In genomic region chr2:160051374-160051800, GRCh38 we compare ENCODE assay signal across 36 cellular contexts. TPM values are rescaled to one million over a fixed set of nuclear protein-coding genes. Genes with fewer than 3 reads are reported as not detected.
A peak's percentile ranks its signal among the peaks of the same experiment; 100 is the strongest.
DNase-seq lines count a peak whose midpoint lies in the region; ATAC-seq, FAIRE-seq and TF ChIP-seq lines count a peak whose summit lies in the region.
"Had no signal": no experiment of that assay in that cellular context is flagged by ENCODE, and none has a peak within 500 bp of the region (broad histone marks: within the 10 kb centered on the region; RNA-seq: fewer than 3 reads in every experiment).

No MANE protein-coding gene starts in this region.

- no peak overlapping the region for H3K9ac ChIP-seq in keratinocyte (ENCODE audit: control insufficient read depth, extremely low read depth, insufficient read depth, low read length)
- H3K9ac ChIP-seq in rectal smooth muscle tissue (ENCODE audit: low read length), result no peak overlapping the region

- in situ Hi-C loops in G401 (cut with HindIII; ENCODE audit: low sequenced_read_pairs), result no loop called here

- FAIRE-seq in keratinocyte (lab: Jason Lieb, UNC), result peak; percentile 71
- FAIRE-seq: A549, bronchial epithelial cell, GM19239, H54, small intestine had no signal

- H3K4me1 ChIP-seq in keratinocyte (ENCODE audit: control insufficient read depth, extremely low read depth, insufficient read depth, low read length), result peaks cover 15% of the 10 kb centered on the region
- peaks cover 25% of the 10 kb centered on the region for H3K4me1 ChIP-seq in rectal smooth muscle tissue (ENCODE audit: control insufficient read depth, insufficient read depth, low read length)
- H3K4me1 ChIP-seq in tibial nerve, result peaks cover 0 to 34% (median 0%) of the 10 kb centered on the region in 4 donors
- H3K4me1 ChIP-seq: A549 had no signal

- no peak for TF ChIP-seq EP300 in tibial nerve (IDR thresholded peaks at IDR 0.05)

- 30 to 33% methylated on average over 3 of the region's 3 CpGs for WGBS in tibial nerve, 2 donors

- ATAC-seq in HG03565 (IDR thresholded peaks at IDR 0.05; ENCODE audit: unreplicated experiment), result no peak
- ATAC-seq: activated CD4-positive, CD25-positive, alpha-beta regulatory T cell treated with anti-CD3 and anti-CD28 coated beads, Interleukin-2, amount 50 U/mL, for 24 hours; mucosa of descending colon; natural killer cell; PC-3; Right ventricle myocardium inferior; stimulated activated naive CD8-positive, alpha-beta T cell treated with anti-CD3 and anti-CD28 coated beads, Interleukin-15, Interleukin-2, amounts not matched to agents 100 U/mL and 50 U/mL, for 24 hours had no signal

- H2AFZ ChIP-seq in keratinocyte (ENCODE audit: control insufficient read depth, low read length), result no peak overlapping the region

- no peak overlapping the region for H3K4me3 ChIP-seq in keratinocyte (ENCODE audit: control insufficient read depth in 2 of 3, extremely low read depth in 1 of 3, insufficient read depth in 2 of 3, low read depth in 1 of 3, low read length in 3 of 3)
- no peak overlapping the region for H3K4me3 ChIP-seq in rectal smooth muscle tissue (ENCODE audit: low read length)
- no peak overlapping the region for H3K4me3 ChIP-seq in tibial nerve
- H3K4me3 ChIP-seq: A549, coronary artery, heart right ventricle, mucosa of descending colon, ovary, vagina had no signal

- H3K36me3 ChIP-seq in keratinocyte (ENCODE audit: control insufficient read depth in 2 of 2, extremely low read depth in 1 of 2, insufficient read depth in 2 of 2, low read length in 2 of 2) (no peaks in the 10 kb centered on the region), rectal smooth muscle tissue (ENCODE audit: control insufficient read depth, insufficient read depth, low read length) (no peaks in the 10 kb centered on the region), tibial nerve (no peaks in the 10 kb centered on the region)
- H3K36me3 ChIP-seq: heart right ventricle, ovary, vagina had no signal

- H3K27ac ChIP-seq in keratinocyte (ENCODE audit: control insufficient read depth, insufficient read depth, low read length) (no peak overlapping the region), rectal smooth muscle tissue (ENCODE audit: low read depth, low read length) (peak overlapping the region; percentile 21), tibial nerve (no peak overlapping the region)
- H3K27ac ChIP-seq: A549, coronary artery, heart right ventricle, vagina had no signal

- H3K27me3 ChIP-seq in keratinocyte (ENCODE audit: control insufficient read depth, extremely low read depth, insufficient read depth, low read length), result no peaks in the 10 kb centered on the region
- H3K27me3 ChIP-seq in rectal smooth muscle tissue (ENCODE audit: control insufficient read depth, insufficient read depth, low read length), result no peaks in the 10 kb centered on the region
- H3K27me3 ChIP-seq in tibial nerve, result no peaks in the 10 kb centered on the region
- H3K27me3 ChIP-seq: heart right ventricle, ovary, vagina had no signal

- dilution Hi-C loops in keratinocyte (cut with MboI; ENCODE audit: extremely low pct_ligation_motif_present, low sequenced_read_pairs), result no loop called here

- TF ChIP-seq CTCF in keratinocyte (optimal IDR thresholded peaks at IDR 0.05 in 1 of 3, IDR thresholded peaks at IDR 0.05 in 1 of 3, conservative IDR thresholded peaks at IDR 0.05 in 1 of 3; ENCODE audit: extremely low read depth in 1 of 3, insufficient read depth in 2 of 3, low read length in 3 of 3) (no peak), tibial nerve (IDR thresholded peaks at IDR 0.05) (no peak)

- H3K9me1 ChIP-seq in keratinocyte (ENCODE audit: control insufficient read depth, extremely low read depth, insufficient read depth, low read length), result no peaks in the 10 kb centered on the region

- H3K9me3 ChIP-seq in keratinocyte (ENCODE audit: control insufficient read depth, low read depth, low read length) (no peaks in the 10 kb centered on the region), tibial nerve (no peaks in the 10 kb centered on the region)
- H3K9me3 ChIP-seq: A549, heart right ventricle, mucosa of descending colon, ovary, vagina had no signal

- H3K79me2 ChIP-seq in keratinocyte (ENCODE audit: control insufficient read depth, insufficient read depth, low read length), result no peaks in the 10 kb centered on the region

- no peak overlapping the region for H3K4me2 ChIP-seq in keratinocyte (ENCODE audit: control insufficient read depth, extremely low read depth, insufficient read depth, low read depth, low read length)
- H3K4me2 ChIP-seq: A549 had no signal

- DNase-seq in G401 (ENCODE audit: low spot score), result peak; percentile 70
- DNase-seq in cerebellar cortex (ENCODE audit: low spot score), result peak; percentile 64
- DNase-seq in keratinocyte (ENCODE audit: low read depth, low spot score), result no peak
- DNase-seq in amygdala (lab: John Stamatoyannopoulos, UW), result no peak
- DNase-seq in stimulated activated CD8-positive, alpha-beta memory T cell treated with anti-CD3 and anti-CD28 coated beads, Interleukin-4, amount 100 ng/mL, for 48 hours, result no peak
- DNase-seq in tibial nerve (ENCODE audit: low spot score in 2 of 2), result no peak
- DNase-seq: activated CD4-positive, alpha-beta T cell treated with anti-CD3 and anti-CD28 coated beads, Interleukin-2, amount 50 U/mL, for 4 hours; activated CD8-positive, alpha-beta memory T cell treated with anti-CD3 and anti-CD28 coated beads, Interleukin-2, amount 50 U/mL, for 4 hours; activated naive CD4-positive, alpha-beta T cell treated with anti-CD3 and anti-CD28 coated beads for 36 hours; CD4-positive, alpha-beta T cell; DMS79 treated with DMSO at 0.1 percent for 48 hours; effector memory CD4-positive, alpha-beta T cell; foreskin melanocyte; heart right ventricle; Kasumi-1; mucosa of descending colon; natural killer cell; NCI-H1417; NCI-H2029; NCI-H524; NK-92 treated with Interleukin-12 subunit alpha and Interleukin-12 subunit beta, amount 100 ng/mL, for 24 hours; ovary; PC-3; stimulated activated naive CD8-positive, alpha-beta T cell treated with anti-CD3 and anti-CD28 coated beads, Interleukin-15, Interleukin-2, amounts not matched to agents 100 U/mL and 50 U/mL, for 24 hours; T-helper 2 cell had no signal

- H4K20me1 ChIP-seq in keratinocyte (ENCODE audit: control insufficient read depth, extremely low read depth, insufficient read depth, low read length), result no peaks in the 10 kb centered on the region

- no peak for TF ChIP-seq POLR2A in tibial nerve (IDR thresholded peaks at IDR 0.05)

RNA-seq across cellular contexts. Expression of gene PLA2R1, which starts 11.0 kb away (rescaled TPM):
- not detected in 2 replicates for total RNA-seq in G401 (2014; rRNA removed; shearing (Covaris generic))
- 7.6 to 13.2 TPM (median 12.3 TPM) in 3 replicates for polyA plus RNA-seq in keratinocyte
- polyA plus RNA-seq in keratinocyte (2011; ENCODE audit: low read depth), result 9.3 TPM
- polyA plus RNA-seq in keratinocyte (2011; cell fraction: cytosol; rRNA removed), result 2.8 and 4.1 TPM in 2 replicates
- polyA plus RNA-seq in keratinocyte (2011; cell fraction: nucleus; rRNA removed), result 19.0 and 20.2 TPM in 2 replicates
- polyA plus RNA-seq in keratinocyte (2012; ENCODE audit: low replicate concordance), result 6.6 and 8.5 TPM in 2 replicates
- 1.7 to 15.0 TPM (median 13.4 TPM) in 3 replicates for polyA minus RNA-seq in keratinocyte
- 6.1 TPM for polyA minus RNA-seq in keratinocyte (2011; cell fraction: cytosol; rRNA and poly(A)+ RNA removed)
- 14.7 and 37.3 TPM in 2 replicates for polyA minus RNA-seq in keratinocyte (2011; cell fraction: nucleus; rRNA and poly(A)+ RNA removed)
- 10 to 100 TPM; 11.1 to 22.7 (median 18.6) TPM for total RNA-seq in tibial nerve
- total RNA-seq: activated naive CD4-positive, alpha-beta T cell treated with anti-CD3 and anti-CD28 coated beads for 36 hours; CD4-positive, alpha-beta T cell; natural killer cell had no signal

Comparison
In these comparisons a context has a peak if more than half of its experiments do, and no peak if none do; other contexts are left out.
1. DNase-seq: peak in G401 (single experiment) and cerebellar cortex (single experiment); none in keratinocyte (single experiment), amygdala (0 of 56), stimulated activated CD8-positive, alpha-beta memory T cell treated with anti-CD3 and anti-CD28 coated beads, Interleukin-4, amount 100 ng/mL, for 48 hours (single experiment) and tibial nerve (0 of 2).
2. RNA of gene PLA2R1, which starts 11.0 kb away (total RNA-seq): 11.1 to 22.7 TPM in tibial nerve; not detected in G401; every median in the first group is over 10 times any median in the second.